Comparison of ENCODE assay signal across 8 cellular contexts in the genomic region with DNA sequence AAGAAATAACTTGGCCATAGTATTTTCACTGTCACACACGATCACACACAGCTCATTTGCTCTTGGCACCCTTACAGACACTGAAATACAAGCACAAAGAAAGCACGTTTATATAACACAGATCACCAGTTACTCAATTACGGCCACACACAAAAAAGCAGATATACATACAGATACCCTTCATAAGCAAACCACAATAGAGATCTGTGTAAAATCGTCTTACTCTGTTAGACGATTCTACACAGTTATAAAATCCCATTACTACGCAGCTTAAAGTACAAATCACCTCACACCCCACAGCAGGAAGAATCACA. TPM values are rescaled to one million over a fixed set of nuclear protein-coding genes. Genes with fewer than 3 reads are reported as not detected.
DNase-seq lines count a peak whose midpoint lies in the region; ATAC-seq, FAIRE-seq and TF ChIP-seq lines count a peak whose summit lies in the region.

No MANE protein-coding gene starts in this region.

- H3K27me3 Mint-ChIP-seq in CD4-positive, CD25-positive, alpha-beta regulatory T cell = no peaks in the 10 kb centered on the region
- H3K27me3 Mint-ChIP-seq in IgD-negative memory B cell (no peaks in the 10 kb centered on the region), MCF 10A (ENCODE audit: insufficient read depth, unreplicated experiment) (no peaks in the 10 kb centered on the region)

- peak overlapping the region; percentile 70 for H3K4me3 ChIP-seq in CD4-positive, CD25-positive, alpha-beta regulatory T cell (ENCODE audit: low read depth, low read length)
- peak overlapping the region; percentile 85 for H3K4me3 ChIP-seq in mesodermal cell (ENCODE audit: extremely low read depth, insufficient read depth, low read length, poor library complexity, severe bottlenecking)

- intact Hi-C loops in MCF 10A (cut with micrococcal nuclease) (loop anchor here (5.0 kb wide), 1 partner anchor 140 kb away; the partner anchor contains the start of gene ZNF383), posterior vena cava (cut with DNase I) (no loop called here)

- FAIRE-seq in RCC 7860 (lab: Jason Lieb, UNC) = no peak

- H3K27ac ChIP-seq in CD4-positive, CD25-positive, alpha-beta regulatory T cell (ENCODE audit: insufficient read depth, low read length, poor library complexity, severe bottlenecking) = peak overlapping the region; percentile 77
- H3K27ac ChIP-seq in mesodermal cell (ENCODE audit: low read depth, low read length, severe bottlenecking) = peak overlapping the region; percentile 53

- peaks cover 4% of the 10 kb centered on the region for H3K36me3 ChIP-seq in CD4-positive, CD25-positive, alpha-beta regulatory T cell (ENCODE audit: control insufficient read depth, insufficient read depth, low read length)
- H3K36me3 ChIP-seq in mesodermal cell (ENCODE audit: control insufficient read depth, insufficient read depth, low read length) = no peaks in the 10 kb centered on the region

- peaks cover 18% of the 10 kb centered on the region for H3K4me1 ChIP-seq in CD4-positive, CD25-positive, alpha-beta regulatory T cell (ENCODE audit: control insufficient read depth, insufficient read depth, low read length, poor library complexity, severe bottlenecking)
- H3K4me1 ChIP-seq in mesodermal cell (ENCODE audit: control insufficient read depth, insufficient read depth, low read length, poor library complexity, severe bottlenecking) = no peaks in the 10 kb centered on the region

- CTCF ChIA-PET in MCF 10A (lab: Yijun Ruan, JAX) = interaction anchor here (0.6 to 1.0 kb wide), 2 partner anchors 158 to 819 kb away, joined by 3 to 4 read pairs; no protein-coding TSS in a partner anchor

- H3K36me3 Mint-ChIP-seq in CD4-positive, CD25-positive, alpha-beta regulatory T cell = peaks cover 19% of the 10 kb centered on the region
- H3K36me3 Mint-ChIP-seq in IgD-negative memory B cell (peaks cover 18% of the 10 kb centered on the region), MCF 10A (ENCODE audit: insufficient read depth, unreplicated experiment) (peaks cover 29% of the 10 kb centered on the region)

- BruUV-seq in MCF 10A (replicated peaks; lab: Mats Ljungman, UMichigan) = no TSS peak

- POLR2A ChIA-PET in MCF 10A (lab: Yijun Ruan, JAX) = interaction anchor here (0.6 to 1.7 kb wide), 15 partner anchors 9 to 946 kb away, joined by 3 to 11 read pairs (median 4); partner anchors contain the start of genes ZNF345, ZNF527, ZNF540 and ZNF567

- peak overlapping the region; percentile 97 to 100 (median 98) for H3K4me3 Mint-ChIP-seq in CD4-positive, CD25-positive, alpha-beta regulatory T cell
- H3K4me3 Mint-ChIP-seq in IgD-negative memory B cell (peak overlapping the region; percentile 97 to 99 (median 99)), MCF 10A (ENCODE audit: unreplicated experiment) (peak overlapping the region; percentile 95)

- whole genome bisulfite sequencing in mesodermal cell (ENCODE audit: insufficient coverage in 2 of 2), 2 experiments = 60 to 74% methylated on average over 6 of the region's 6 CpGs

- ATAC-seq in CD4-positive, CD25-positive, alpha-beta regulatory T cell (ENCODE audit: low read depth in 2 of 2) = no peak
- ATAC-seq in GM21447 (IDR thresholded peaks at IDR 0.05; ENCODE audit: unreplicated experiment) = no peak
- no peak for ATAC-seq in GM21526 (IDR thresholded peaks at IDR 0.05; ENCODE audit: low FRiP score, unreplicated experiment)

- peaks cover 0 to 18% (median 11%) of the 10 kb centered on the region in 7 donors for H3K9me3 Mint-ChIP-seq in CD4-positive, CD25-positive, alpha-beta regulatory T cell
- H3K9me3 Mint-ChIP-seq in IgD-negative memory B cell (peaks cover 9 to 10% (median 9%) of the 10 kb centered on the region in 3 donors), MCF 10A (ENCODE audit: unreplicated experiment) (peaks cover 17% of the 10 kb centered on the region)

- TF ChIP-seq CTCF in MCF 10A (IDR thresholded peaks at IDR 0.05; ENCODE audit: unreplicated experiment) = no peak

- no peak for DNase-seq in CD4-positive, CD25-positive, alpha-beta regulatory T cell
- no peak for DNase-seq in MCF 10A (ENCODE audit: unreplicated experiment)
- DNase-seq in posterior vena cava (ENCODE audit: low spot score) = no peak
- no peak for DNase-seq in RCC 7860 (ENCODE audit: low spot score)

- H3K27ac Mint-ChIP-seq in CD4-positive, CD25-positive, alpha-beta regulatory T cell = peak overlapping the region; percentile 27 to 100 (median 98)
- H3K27ac Mint-ChIP-seq in IgD-negative memory B cell = peak overlapping the region; percentile 59 to 97 (median 97)
- H3K27ac Mint-ChIP-seq in MCF 10A (ENCODE audit: low read depth, unreplicated experiment) = peak overlapping the region; percentile 93

- peaks cover 9 to 16% of the 10 kb centered on the region in 2 experiments for H3K9me3 ChIP-seq in CD4-positive, CD25-positive, alpha-beta regulatory T cell (ENCODE audit: control insufficient read depth in 2 of 2, low read length in 2 of 2)
- peaks cover 31% of the 10 kb centered on the region for H3K9me3 ChIP-seq in mesodermal cell (ENCODE audit: control insufficient read depth, low read length)

- no peaks in the 10 kb centered on the region for H3K27me3 ChIP-seq in CD4-positive, CD25-positive, alpha-beta regulatory T cell (ENCODE audit: control insufficient read depth, insufficient read depth, low read length)

- peaks cover 18 to 39% (median 26%) of the 10 kb centered on the region in 4 donors for H3K4me1 Mint-ChIP-seq in CD4-positive, CD25-positive, alpha-beta regulatory T cell
- H3K4me1 Mint-ChIP-seq in IgD-negative memory B cell (peaks cover 12 to 25% (median 16%) of the 10 kb centered on the region in 3 donors), MCF 10A (ENCODE audit: insufficient read depth, unreplicated experiment) (peaks cover 12% of the 10 kb centered on the region)

RNA-seq across cellular contexts. Expression of gene ZNF420, which starts 0.7 kb away (rescaled TPM):
- 8.2 TPM for total RNA-seq in CD4-positive, CD25-positive, alpha-beta regulatory T cell
- polyA plus RNA-seq in CD4-positive, CD25-positive, alpha-beta regulatory T cell = 10 to 100 TPM; 18.3 to 41.5 (median 28.0) TPM
- polyA plus RNA-seq in IgD-negative memory B cell = 35.4 TPM
- total RNA-seq in MCF 10A (2022) (9.0 and 11.0 TPM in 2 replicates), posterior vena cava (10 to 100 TPM in 1 of 2 donors, 1 to 10 TPM in 1; 7.9 to 12.4 TPM)
- 8.9 TPM for polyA plus RNA-seq in mesodermal cell (2013, experiment 1 of 2)
- polyA plus RNA-seq in mesodermal cell (2013, experiment 2 of 2) = 7.1 TPM
